18 cellular contexts compared by ENCODE assay signal in genomic region chr20:157154-157553, GRCh38.
"Had no signal": no experiment of that assay in that cellular context is flagged by ENCODE, and none has a peak within 500 bp of the region (broad histone marks: within the 10 kb centered on the region; RNA-seq: fewer than 3 reads in every experiment).

TSS of gene DEFB127 (plus strand) at chr20:157454. CDS start at chr20:157545, 91 bp downstream.

- DNase-seq: dermis blood vessel endothelial cell; dorsolateral prefrontal cortex; effector CD4-positive, alpha-beta T cell; effector memory CD4-positive, alpha-beta T cell; foreskin keratinocyte; heart left ventricle; hypothalamus; immature natural killer cell; islet precursor cell; kidney; kidney glomerular epithelial cell; left colon; left lung; left ventricle myocardium superior; lower lobe of right lung; mesenchymal stem cell; midbrain; naive thymus-derived CD4-positive, alpha-beta T cell had no signal
